ENCODE assay signal across 8 cellular contexts in the genomic region with DNA sequence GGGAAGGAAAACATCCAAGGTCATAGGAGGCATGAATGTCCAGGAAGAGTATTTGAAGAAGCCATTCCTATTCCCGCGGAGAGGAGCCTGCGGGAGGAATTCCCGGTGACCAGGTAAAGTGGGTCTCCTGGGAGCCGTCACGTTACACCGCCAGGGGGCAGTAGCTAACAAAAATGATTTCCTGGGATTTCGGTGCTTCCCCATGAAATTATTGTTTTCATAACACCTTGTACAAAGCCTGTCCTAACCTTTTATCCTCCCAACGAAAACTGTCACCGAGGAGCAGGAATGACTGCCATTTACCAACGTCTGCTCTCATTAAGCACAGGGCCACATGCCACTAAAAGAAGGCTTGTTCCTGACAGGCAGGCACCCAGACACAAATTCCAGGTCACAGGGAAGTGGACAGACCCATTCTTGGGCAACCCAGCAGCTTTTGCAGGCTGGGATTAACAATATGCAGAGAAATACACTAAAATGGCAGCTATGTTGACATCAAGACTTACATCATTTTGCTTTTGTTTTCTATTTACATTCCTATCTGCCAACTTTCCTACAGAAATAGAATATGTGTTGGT. TPM values are rescaled to one million over a fixed set of nuclear protein-coding genes. Genes with fewer than 3 reads are reported as not detected.
DNase-seq lines count a peak whose midpoint lies in the region; ATAC-seq and TF ChIP-seq lines count a peak whose summit lies in the region.

No MANE protein-coding gene starts in this region.

- intact Hi-C loops in right cardiac atrium (cut with DNase I) (loop anchor here (2.0 to 10.0 kb wide), 4 partner anchors 128 to 360 kb away; no protein-coding TSS in a partner anchor), stomach (cut with DNase I; ENCODE audit: low total_unique reads) (loop anchor here (10.0 kb wide), 1 partner anchor 130 kb away; no protein-coding TSS in a partner anchor)

- no peaks in the 10 kb centered on the region for H3K4me1 ChIP-seq in right cardiac atrium (ENCODE audit: control insufficient read depth, insufficient read depth, low read length)
- peaks cover 0 to 23% (median 7%) of the 10 kb centered on the region in 4 donors for H3K4me1 ChIP-seq in stomach

- DNase-seq in NCI-H82 (lab: John Stamatoyannopoulos, UW), result peak; percentile 55
- no peak for DNase-seq in NCI-H82 treated with DMSO at 0.1 percent for 48 hours (lab: John Stamatoyannopoulos, UW; ENCODE audit: unreplicated experiment)
- DNase-seq in right cardiac atrium, result peak in 2 of 3 donors; percentile 63 to 73
- DNase-seq in stomach, result peak; percentile 59
- DNase-seq in activated CD4-positive, CD25-positive, alpha-beta regulatory T cell treated with anti-CD3 and anti-CD28 coated beads, Interleukin-2, amount 50 U/mL, for 72 hours, result no peak

- no peak for ATAC-seq in right cardiac atrium
- ATAC-seq in GM21447 (IDR thresholded peaks at IDR 0.05; ENCODE audit: unreplicated experiment), result no peak
- no peak for ATAC-seq in GM19351 (IDR thresholded peaks at IDR 0.05; ENCODE audit: unreplicated experiment)

- H3K9me3 ChIP-seq in right cardiac atrium (ENCODE audit: control insufficient read depth, low read length) (no peaks in the 10 kb centered on the region), stomach (no peaks in the 10 kb centered on the region)

- TF ChIP-seq EP300 in stomach (IDR thresholded peaks at IDR 0.05), result no peak

- WGBS in right cardiac atrium, result 42% methylated on average over 11 of the region's 11 CpGs
- WGBS in stomach, 5 donors, result 36 to 55% (median 38%) methylated on average over 10 to 11 of the region's 11 CpGs

- H3K36me3 ChIP-seq in stomach, result peaks cover 6 to 54% (median 49%) of the 10 kb centered on the region in 4 donors

- H3K4me3 ChIP-seq in WI38 (ENCODE audit: low read depth, low read length) (no peak overlapping the region), right cardiac atrium (ENCODE audit: low read length) (no peak overlapping the region), stomach (no peak overlapping the region)

- no peak for TF ChIP-seq POLR2A in stomach (IDR thresholded peaks at IDR 0.05)

- peak; percentile 71 for TF ChIP-seq CTCF in WI38 (IDR thresholded peaks at IDR 0.05; ENCODE audit: low read depth, low read length)
- TF ChIP-seq CTCF in stomach (IDR thresholded peaks at IDR 0.05), result peak in 5 of 7 experiments; percentile 11 to 73 (median 58)

- no peak overlapping the region for H3K27ac ChIP-seq in right cardiac atrium (ENCODE audit: low read length)
- H3K27ac ChIP-seq in stomach, result peak overlapping the region in 2 of 5 donors; percentile 24 to 34

- no peaks in the 10 kb centered on the region for H3K27me3 ChIP-seq in right cardiac atrium (ENCODE audit: control insufficient read depth, insufficient read depth)
- H3K27me3 ChIP-seq in stomach, result no peaks in the 10 kb centered on the region

RNA-seq across cellular contexts. Expression of a gene that starts 41.2 kb away (rescaled TPM):
- total RNA-seq in right cardiac atrium (100 to 1,000 TPM; 140 to 173 (median 143) TPM), stomach (100 to 1,000 TPM in 1 of 5 donors, 10 to 100 TPM in 3, 1 to 10 TPM in 1; 4.9 to 104 (median 22.2) TPM)
- polyA plus RNA-seq in right cardiac atrium (150 TPM), stomach (10 to 100 TPM; 18.6 to 48.9 (median 46.6) TPM)

Comparison
In these comparisons a context has a peak if more than half of its experiments do, and no peak if none do; other contexts are left out.
1. DNase-seq: peak in NCI-H82 (single experiment), right cardiac atrium (2 of 3) and stomach (single experiment); none in NCI-H82 treated with DMSO at 0.1 percent for 48 hours (single experiment) and activated CD4-positive, CD25-positive, alpha-beta regulatory T cell treated with anti-CD3 and anti-CD28 coated beads, Interleukin-2, amount 50 U/mL, for 72 hours (single experiment).